8 cellular contexts compared by ENCODE assay signal in the genomic region with DNA sequence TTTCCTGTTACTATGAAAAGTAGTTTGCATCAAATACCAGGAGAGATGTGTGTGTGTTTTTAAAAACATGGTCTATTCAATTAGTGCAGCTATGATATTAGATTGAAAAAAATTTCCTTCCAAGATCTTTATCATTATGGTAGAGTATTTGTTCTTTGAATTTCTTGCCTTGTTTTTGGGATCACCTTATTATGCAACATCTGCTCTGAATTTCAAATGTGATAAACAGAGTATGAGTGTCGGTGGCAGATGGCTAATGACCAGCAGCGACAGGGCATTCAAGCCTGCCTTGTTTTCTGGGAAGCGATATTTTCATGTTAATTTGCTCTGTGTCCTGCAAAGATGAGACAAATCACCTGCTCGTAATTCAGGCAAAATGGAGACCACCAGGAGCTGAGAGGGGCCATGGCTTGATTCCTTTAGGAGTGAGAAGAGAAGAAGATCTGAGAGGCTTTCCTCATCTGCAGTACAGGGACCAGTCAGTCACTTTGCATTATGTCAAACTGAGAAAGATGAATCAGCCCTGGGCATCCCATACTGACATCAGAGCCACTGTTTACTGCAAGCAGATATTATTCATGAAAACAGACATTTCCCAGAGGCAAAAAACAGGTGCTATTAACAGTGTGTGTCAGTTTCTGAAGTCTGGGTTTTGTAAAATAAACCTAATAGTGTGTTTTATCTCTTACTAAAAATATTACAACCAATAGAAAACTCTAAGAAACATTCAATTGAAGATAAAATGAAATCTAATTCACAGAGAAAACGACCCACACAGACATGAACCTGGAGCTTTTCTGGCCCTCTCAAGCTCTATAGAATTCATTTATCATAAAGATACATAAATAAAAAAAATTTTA.
A peak's percentile ranks its signal among the peaks of the same experiment; 100 is the strongest.
DNase-seq lines count a peak whose midpoint lies in the region; ATAC-seq and TF ChIP-seq lines count a peak whose summit lies in the region.

No MANE protein-coding gene starts in this region.

- DNase-seq in MG63 (peak; percentile 5), osteoblast (ENCODE audit: insufficient read length, low spot score, missing footprints) (no peak), NOMO-1 treated with DMSO at 0.1 percent for 48 hours (lab: John Stamatoyannopoulos, UW; ENCODE audit: unreplicated experiment) (no peak), GOT3 (lab: John Stamatoyannopoulos, UW) (no peak), MV-4-11 (lab: John Stamatoyannopoulos, UW) (no peak)
- DNase-seq in activated naive CD4-positive, alpha-beta T cell treated with anti-CD3 and anti-CD28 coated beads, Interleukin-2, amount 50 U/mL, for 72 hours (ENCODE audit: low spot score in 2 of 2), result peak in 1 of 2 donors; percentile 42

- peaks cover 59% of the 10 kb centered on the region for H3K4me1 ChIP-seq in osteoblast (ENCODE audit: insufficient read depth, low read length)

- H3K27me3 ChIP-seq in MG63 (no peaks in the 10 kb centered on the region), osteoblast (ENCODE audit: insufficient read depth, low read length) (no peaks in the 10 kb centered on the region)

- peak overlapping the region; percentile 93 for H3K27ac ChIP-seq in osteoblast (ENCODE audit: low read depth, low read length)

- peaks cover 22% of the 10 kb centered on the region for H3K36me3 ChIP-seq in MG63
- H3K36me3 ChIP-seq in osteoblast (ENCODE audit: insufficient read depth, low read length), result peaks cover 11% of the 10 kb centered on the region

- H3K9me3 Mint-ChIP-seq in activated naive CD4-positive, alpha-beta T cell treated with anti-CD3 and anti-CD28 coated beads, Interleukin-2, amount 50 U/mL, for 72 hours, result no peaks in the 10 kb centered on the region

- peaks cover 67% of the 10 kb centered on the region for H3K79me2 ChIP-seq in osteoblast (ENCODE audit: insufficient read depth, low read length)

- H4K20me1 ChIP-seq in osteoblast (ENCODE audit: insufficient read depth, low read length), result no peaks in the 10 kb centered on the region

- no peak for TF ChIP-seq CTCF in osteoblast (IDR thresholded peaks at IDR 0.05; ENCODE audit: extremely low read depth, low read depth, low read length)

- no peak overlapping the region for H3K4me2 ChIP-seq in osteoblast (ENCODE audit: insufficient read depth, low read length)

- peak overlapping the region; percentile 76 to 98 for H3K27ac Mint-ChIP-seq in activated naive CD4-positive, alpha-beta T cell treated with anti-CD3 and anti-CD28 coated beads, Interleukin-2, amount 50 U/mL, for 72 hours

- H3K4me3 ChIP-seq in MG63, result no peak overlapping the region
- H3K4me3 ChIP-seq in osteoblast (ENCODE audit: insufficient read depth, low read length), result no peak overlapping the region

- peaks cover 35 to 57% of the 10 kb centered on the region in 2 donors for H3K36me3 Mint-ChIP-seq in activated naive CD4-positive, alpha-beta T cell treated with anti-CD3 and anti-CD28 coated beads, Interleukin-2, amount 50 U/mL, for 72 hours

- H3K9me3 ChIP-seq in MG63, result no peaks in the 10 kb centered on the region
- H3K9me3 ChIP-seq in osteoblast (ENCODE audit: low read depth, low read length), result no peaks in the 10 kb centered on the region

- no peak overlapping the region for H2AFZ ChIP-seq in osteoblast (ENCODE audit: low read length)

- ATAC-seq in GM18511 (IDR thresholded peaks at IDR 0.05; ENCODE audit: unreplicated experiment) (peak; percentile 79), GM21723 (IDR thresholded peaks at IDR 0.05; ENCODE audit: unreplicated experiment) (peak; percentile 93)
- peak; percentile 97 to 98 for ATAC-seq in activated naive CD4-positive, alpha-beta T cell treated with anti-CD3 and anti-CD28 coated beads, Interleukin-2, amount 50 U/mL, for 72 hours
